Comparison of ENCODE assay signal across 8 cellular contexts in the genomic region with DNA sequence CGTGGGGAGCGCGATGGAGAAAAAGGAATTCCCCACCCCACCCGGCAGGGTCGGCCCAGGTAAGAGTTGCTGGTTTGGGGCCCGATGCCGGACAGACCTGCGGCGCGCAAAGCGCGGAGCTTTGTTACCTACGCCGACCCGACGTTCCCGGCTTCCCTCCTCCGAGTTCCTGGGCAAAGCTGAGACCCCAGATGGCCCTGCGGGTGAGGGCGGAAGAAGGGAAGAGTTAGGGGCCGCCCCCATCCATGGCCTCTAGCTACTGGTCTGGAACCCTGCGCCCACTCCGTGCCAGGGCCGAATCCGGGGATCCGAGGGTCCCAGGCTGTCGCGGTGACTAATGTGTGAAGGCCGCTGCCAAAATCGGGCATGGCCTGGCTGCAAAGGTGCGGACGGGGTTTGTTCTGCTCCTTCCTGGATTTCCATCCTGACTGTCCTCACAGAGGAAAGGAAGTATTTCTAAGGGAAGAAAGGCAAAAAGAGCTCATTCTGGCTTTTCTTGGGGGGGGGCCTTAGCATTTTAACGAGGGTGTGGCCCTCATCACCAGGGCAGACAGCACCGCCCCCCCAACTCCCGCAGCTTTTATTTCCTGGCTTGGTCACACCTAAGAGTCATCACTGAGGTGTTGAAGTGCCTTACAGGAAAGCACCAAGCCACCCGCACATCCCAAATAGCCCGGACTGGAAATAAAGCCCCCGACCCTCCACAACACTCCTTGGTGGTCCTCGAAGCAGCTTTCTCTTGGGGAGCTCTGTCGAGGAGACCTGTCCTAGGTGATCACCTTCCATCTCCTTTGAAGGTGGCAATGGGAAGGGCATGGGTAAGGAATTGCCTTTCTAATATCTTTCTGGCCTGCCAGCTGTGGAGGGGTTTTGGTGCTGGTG. TPM values are rescaled to one million over a fixed set of nuclear protein-coding genes. Genes with fewer than 3 reads are reported as not detected.
A peak's percentile ranks its signal among the peaks of the same experiment; 100 is the strongest.
DNase-seq lines count a peak whose midpoint lies in the region; ATAC-seq and TF ChIP-seq lines count a peak whose summit lies in the region.

No MANE protein-coding gene starts in this region.

- H3K4me1 Mint-ChIP-seq in CD4-positive, alpha-beta T cell (ENCODE audit: low read depth): peaks cover 8% of the 10 kb centered on the region
- peaks cover 2 to 9% of the 10 kb centered on the region in 2 donors for H3K4me1 Mint-ChIP-seq in stimulated activated naive B cell treated with anti-CD40 and anti-IgM and Interleukin-4, amounts not matched to agents 10 μg/mL and 1 μg/mL and 100 μg/mL, for 72 hours

- H3K9me3 Mint-ChIP-seq in CD4-positive, alpha-beta T cell: no peaks in the 10 kb centered on the region
- no peaks in the 10 kb centered on the region for H3K9me3 Mint-ChIP-seq in stimulated activated naive B cell treated with anti-CD40 and anti-IgM and Interleukin-4, amounts not matched to agents 10 μg/mL and 1 μg/mL and 100 μg/mL, for 72 hours

- H3K4me3 ChIP-seq in adipocyte (ENCODE audit: low read length): peak overlapping the region; percentile 89

- peaks cover 5% of the 10 kb centered on the region for H3K36me3 ChIP-seq in adipocyte (ENCODE audit: control insufficient read depth, insufficient read depth, low read length, severe bottlenecking)

- no peaks in the 10 kb centered on the region for H3K9me3 ChIP-seq in CD4-positive, alpha-beta T cell (ENCODE audit: control insufficient read depth, low read length)
- no peaks in the 10 kb centered on the region for H3K9me3 ChIP-seq in adipocyte (ENCODE audit: control insufficient read depth, low read length)

- H3K4me3 Mint-ChIP-seq in CD4-positive, alpha-beta T cell: peak overlapping the region; percentile 34
- H3K4me3 Mint-ChIP-seq in stimulated activated naive B cell treated with anti-CD40 and anti-IgM and Interleukin-4, amounts not matched to agents 10 μg/mL and 1 μg/mL and 100 μg/mL, for 72 hours: peak overlapping the region; percentile 74 to 86

- POLR2A ChIA-PET in CD4-positive, alpha-beta T cell (lab: Charles Lee): interaction anchor here (1.0 to 2.1 kb wide), 3 partner anchors 18 to 98 kb away, joined by 3 to 10 read pairs (median 4); partner anchors contain the start of genes KLC4, KLHDC3, MEA1 and MRPL2

- TF ChIP-seq CTCF in CD4-positive, alpha-beta T cell (IDR thresholded peaks at IDR 0.05): no peak

- intact Hi-C loops in CD4-positive, alpha-beta T cell (cut with DNase I, micrococcal nuclease): no loop called here

- no peak for DNase-seq in CD4-positive, alpha-beta T cell
- DNase-seq in Kasumi-1 (lab: John Stamatoyannopoulos, UW): peak; percentile 21 to 24
- peak; percentile 67 for DNase-seq in adipocyte (ENCODE audit: low read depth)
- DNase-seq in iPS-NIHi11 (ENCODE audit: low spot score): peak; percentile 61
- DNase-seq in stimulated activated naive B cell treated with anti-CD40 and anti-IgM and Interleukin-4, amounts not matched to agents 10 μg/mL and 1 μg/mL and 100 μg/mL, for 72 hours: no peak
- DNase-seq in NCI-H1436 (lab: John Stamatoyannopoulos, UW): no peak

- H3K27me3 ChIP-seq in CD4-positive, alpha-beta T cell (ENCODE audit: control insufficient read depth, insufficient read depth, low read length): peaks cover 23% of the 10 kb centered on the region
- H3K27me3 ChIP-seq in adipocyte (replicated peaks; ENCODE audit: control insufficient read depth, insufficient read depth, low read length): no peaks in the 10 kb centered on the region

- no peak overlapping the region for H3K27ac Mint-ChIP-seq in CD4-positive, alpha-beta T cell
- H3K27ac Mint-ChIP-seq in stimulated activated naive B cell treated with anti-CD40 and anti-IgM and Interleukin-4, amounts not matched to agents 10 μg/mL and 1 μg/mL and 100 μg/mL, for 72 hours: no peak overlapping the region

- peaks cover 13% of the 10 kb centered on the region for H3K27me3 Mint-ChIP-seq in CD4-positive, alpha-beta T cell
- H3K27me3 Mint-ChIP-seq in stimulated activated naive B cell treated with anti-CD40 and anti-IgM and Interleukin-4, amounts not matched to agents 10 μg/mL and 1 μg/mL and 100 μg/mL, for 72 hours: peaks cover 22 to 26% of the 10 kb centered on the region in 2 donors

- peaks cover 22% of the 10 kb centered on the region for H3K36me3 Mint-ChIP-seq in CD4-positive, alpha-beta T cell (ENCODE audit: low read depth)
- H3K36me3 Mint-ChIP-seq in stimulated activated naive B cell treated with anti-CD40 and anti-IgM and Interleukin-4, amounts not matched to agents 10 μg/mL and 1 μg/mL and 100 μg/mL, for 72 hours: peaks cover 14 to 19% of the 10 kb centered on the region in 2 donors

- CTCF ChIA-PET in CD4-positive, alpha-beta T cell (lab: Charles Lee): no interaction called here

- no peak overlapping the region for H3K27ac ChIP-seq in CD4-positive, alpha-beta T cell (ENCODE audit: low read depth, low read length)

- no peak for ATAC-seq in CD4-positive, alpha-beta T cell (ENCODE audit: poor library complexity)
- ATAC-seq in stimulated activated naive B cell treated with anti-CD40 and anti-IgM and Interleukin-4, amounts not matched to agents 10 μg/mL and 1 μg/mL and 100 μg/mL, for 72 hours (replicated peaks): peak; percentile 23 to 25
- ATAC-seq in HG03095 (IDR thresholded peaks at IDR 0.05; ENCODE audit: unreplicated experiment) (no peak), HG03469 (IDR thresholded peaks at IDR 0.05; ENCODE audit: unreplicated experiment) (no peak)

- H3K9ac ChIP-seq in adipocyte (ENCODE audit: low read length): peak overlapping the region; percentile 89

- H3K4me1 ChIP-seq in adipocyte (ENCODE audit: control insufficient read depth, insufficient read depth, low read length): peaks cover 12% of the 10 kb centered on the region

RNA-seq across cellular contexts. Expression of gene PTK7, which starts 1.1 kb away (rescaled TPM):
- total RNA-seq in CD4-positive, alpha-beta T cell: 1 to 10 TPM; 1.2 to 1.6 TPM

RNA-seq across cellular contexts. Expression of gene KLC4, which starts 17.7 kb away (rescaled TPM):
- 10 to 100 TPM; 39.6 to 40.8 TPM for total RNA-seq in CD4-positive, alpha-beta T cell

RNA-seq across cellular contexts. Expression of gene MRPL2, which starts 17.9 kb away (rescaled TPM):
- 10 to 100 TPM; 42.8 to 48.0 TPM for total RNA-seq in CD4-positive, alpha-beta T cell

RNA-seq across cellular contexts. Expression of gene CUL7, which starts 23.5 kb away (rescaled TPM):
- total RNA-seq in CD4-positive, alpha-beta T cell: 1 to 10 TPM; 5.9 to 6.9 TPM

RNA-seq across cellular contexts. Expression of gene RRP36, which starts 55.7 kb away (rescaled TPM):
- total RNA-seq in CD4-positive, alpha-beta T cell: 10 to 100 TPM; 17.2 to 17.7 TPM

Comparison
In these comparisons a context has a peak if more than half of its experiments do, and no peak if none do; other contexts are left out.
1. ATAC-seq: peak in stimulated activated naive B cell treated with anti-CD40 and anti-IgM and Interleukin-4, amounts not matched to agents 10 μg/mL and 1 μg/mL and 100 μg/mL, for 72 hours (2 of 2); none in CD4-positive, alpha-beta T cell (single experiment), HG03095 (single experiment) and HG03469 (single experiment).
2. DNase-seq: peak in Kasumi-1 (2 of 2), adipocyte (single experiment) and iPS-NIHi11 (single experiment); none in CD4-positive, alpha-beta T cell (0 of 10), stimulated activated naive B cell treated with anti-CD40 and anti-IgM and Interleukin-4, amounts not matched to agents 10 μg/mL and 1 μg/mL and 100 μg/mL, for 72 hours (single experiment) and NCI-H1436 (single experiment).